35 cellular contexts compared by ENCODE assay signal in genomic region chr14:23669441-23669840, GRCh38. TPM values are rescaled to one million over a fixed set of nuclear protein-coding genes. Genes with fewer than 3 reads are reported as not detected.
"Had no signal": no experiment of that assay in that cellular context is flagged by ENCODE, and none has a peak within 500 bp of the region (broad histone marks: within the 10 kb centered on the region; RNA-seq: fewer than 3 reads in every experiment).

No MANE protein-coding gene starts in this region.

- DNase-seq: activated B cell treated with CpG ODN at 0.5 μM for 24 hours; activated CD4-positive, alpha-beta T cell treated with anti-CD3 and anti-CD28 coated beads, Interleukin-2, amount 10 ng/mL, durations not matched to agents 24 days and 14 days; activated CD4-positive, alpha-beta T cell treated with anti-CD3 and anti-CD28 coated beads, Interleukin-2, amount 50 U/mL, for 4 hours; activated CD4-positive, CD25-positive, alpha-beta regulatory T cell treated with anti-CD3 and anti-CD28 coated beads, Interleukin-2, amount 50 U/mL, for 72 hours; activated CD8-positive, alpha-beta T cell treated with anti-CD3 and anti-CD28 coated beads for 36 hours; activated effector memory CD4-positive, alpha-beta T cell treated with anti-CD3 and anti-CD28 coated beads, Interleukin-2, amount 50 U/mL, for 16 hours; activated naive CD4-positive, alpha-beta T cell; activated naive CD4-positive, alpha-beta T cell treated with anti-CD3 and anti-CD28 coated beads, Interleukin-2, amount 50 U/mL, for 16 hours; activated naive CD8-positive, alpha-beta T cell treated with anti-CD3 and anti-CD28 coated beads for 36 hours; activated T-cell treated with anti-CD3 and anti-CD28 coated beads, Interleukin-2, amount 50 U/mL, for 1 hour; activated T-cell treated with anti-CD3 and anti-CD28 coated beads, Interleukin-2, amount 50 U/mL, for 72 hours; amniotic stem cell; aorta; brain microvascular endothelial cell; Karpas-422; KBM-7; MG63; MV-4-11; NCI-H1092; NCI-H1436 treated with DMSO at 0.1 percent for 48 hours; NCI-H1694 treated with DMSO at 0.1 percent for 48 hours; NCI-H2029; NCI-H345; NCI-H524 treated with DMSO at 0.1 percent for 48 hours; PC-3; Peyer's patch; RPMI8226; SHP77 treated with DMSO at 0.1 percent for 48 hours; SK-N-SH; T-cell; T-helper 2 cell; T-helper 9 cell had no signal

- H3K9me3 ChIP-seq: MG63, Peyer's patch, SJSA1, SK-N-SH had no signal

- H3K27ac ChIP-seq: brain microvascular endothelial cell, Peyer's patch, SJSA1, VCaP had no signal

- H3K36me3 Mint-ChIP-seq: activated naive CD8-positive, alpha-beta T cell treated with anti-CD3 and anti-CD28 coated beads for 36 hours; T-cell had no signal

- H3K4me1 ChIP-seq: Peyer's patch, SJSA1 had no signal

- H3K36me3 ChIP-seq: brain microvascular endothelial cell, MG63, Peyer's patch, SJSA1 had no signal

- H3K4me1 Mint-ChIP-seq: activated B cell treated with CpG ODN at 0.5 μM for 24 hours; activated CD4-positive, alpha-beta T cell treated with anti-CD3 and anti-CD28 coated beads, Interleukin-2, amount 10 ng/mL, durations not matched to agents 24 days and 14 days; activated naive CD8-positive, alpha-beta T cell treated with anti-CD3 and anti-CD28 coated beads for 36 hours; activated T-helper 17 cell treated with anti-CD3 and anti-CD28 coated beads, Interleukin-2, amount 50 U/mL, for 72 hours; T-cell had no signal

- H3K9ac ChIP-seq: SK-N-SH had no signal

- H3K27ac Mint-ChIP-seq: activated B cell treated with CpG ODN at 0.5 μM for 24 hours; activated CD4-positive, alpha-beta T cell treated with anti-CD3 and anti-CD28 coated beads, Interleukin-2, amount 10 ng/mL, durations not matched to agents 24 days and 14 days; activated CD8-positive, alpha-beta T cell treated with anti-CD3 and anti-CD28 coated beads for 36 hours; activated naive CD8-positive, alpha-beta T cell treated with anti-CD3 and anti-CD28 coated beads for 36 hours; activated T-cell treated with anti-CD3 and anti-CD28 coated beads, Interleukin-2, amount 50 U/mL, for 72 hours; activated T-helper 17 cell treated with anti-CD3 and anti-CD28 coated beads, Interleukin-2, amount 50 U/mL, for 72 hours; T-cell had no signal

- H3K4me3 ChIP-seq: MG63, Peyer's patch, SJSA1 had no signal

- H3K4me3 Mint-ChIP-seq: activated B cell treated with CpG ODN at 0.5 μM for 24 hours; activated CD4-positive, alpha-beta T cell treated with anti-CD3 and anti-CD28 coated beads, Interleukin-2, amount 10 ng/mL, durations not matched to agents 24 days and 14 days; activated CD8-positive, alpha-beta T cell treated with anti-CD3 and anti-CD28 coated beads for 36 hours; activated naive CD8-positive, alpha-beta T cell treated with anti-CD3 and anti-CD28 coated beads for 36 hours; activated T-cell treated with anti-CD3 and anti-CD28 coated beads, Interleukin-2, amount 50 U/mL, for 72 hours; activated T-helper 17 cell treated with anti-CD3 and anti-CD28 coated beads, Interleukin-2, amount 50 U/mL, for 72 hours; T-cell had no signal

- H3K9me2 ChIP-seq: SK-N-SH had no signal

- H3K27me3 ChIP-seq: brain microvascular endothelial cell, MG63, Peyer's patch, SJSA1 had no signal

- ATAC-seq: activated CD8-positive, alpha-beta T cell treated with anti-CD3 and anti-CD28 coated beads for 36 hours; activated T-cell treated with anti-CD3 and anti-CD28 coated beads, Interleukin-2, amount 50 U/mL, for 72 hours; activated T-helper 17 cell treated with anti-CD3 and anti-CD28 coated beads, Interleukin-2, amount 50 U/mL, for 72 hours; PC-3; T-cell had no signal

- H3K4me2 ChIP-seq: SK-N-SH had no signal

- H3K9me3 Mint-ChIP-seq: activated B cell treated with CpG ODN at 0.5 μM for 24 hours; activated CD4-positive, alpha-beta T cell treated with anti-CD3 and anti-CD28 coated beads, Interleukin-2, amount 10 ng/mL, durations not matched to agents 24 days and 14 days; activated CD8-positive, alpha-beta T cell treated with anti-CD3 and anti-CD28 coated beads for 36 hours; activated naive CD8-positive, alpha-beta T cell treated with anti-CD3 and anti-CD28 coated beads for 36 hours; activated T-cell treated with anti-CD3 and anti-CD28 coated beads, Interleukin-2, amount 50 U/mL, for 72 hours; activated T-helper 17 cell treated with anti-CD3 and anti-CD28 coated beads, Interleukin-2, amount 50 U/mL, for 72 hours; T-cell had no signal

RNA-seq across cellular contexts. Expression of gene DHRS2, which starts 33.3 kb away (rescaled TPM):
- total RNA-seq: activated B cell treated with CpG ODN at 0.5 μM for 24 hours, aorta, Peyer's patch had no signal
